8 cellular contexts compared by ENCODE assay signal in genomic region chr6:144350176-144350575, GRCh38.
DNase-seq lines count a peak whose midpoint lies in the region; ATAC-seq and TF ChIP-seq lines count a peak whose summit lies in the region.

No MANE protein-coding gene starts in this region.

- H3K27me3 Mint-ChIP-seq in activated B cell treated with CpG ODN at 0.5 μM for 24 hours = no peaks in the 10 kb centered on the region
- H3K27me3 Mint-ChIP-seq in naive thymus-derived CD8-positive, alpha-beta T cell = no peaks in the 10 kb centered on the region

- DNase-seq in activated B cell treated with CpG ODN at 0.5 μM for 24 hours = no peak
- peak in 2 of 10 donors; percentile 50 to 54 for DNase-seq in naive thymus-derived CD8-positive, alpha-beta T cell
- no peak for DNase-seq in HuH-7.5 (ENCODE audit: low spot score)
- no peak for DNase-seq in occipital lobe (lab: John Stamatoyannopoulos, UW)
- DNase-seq in neuronal stem cell (ENCODE audit: low spot score) = no peak

- H2BK120ac ChIP-seq in neuronal stem cell (ENCODE audit: low read depth, low read length) = no peak overlapping the region

- H3K9me3 Mint-ChIP-seq in activated B cell treated with CpG ODN at 0.5 μM for 24 hours = no peaks in the 10 kb centered on the region
- peaks cover 0 to 15% (median 0%) of the 10 kb centered on the region in 9 donors for H3K9me3 Mint-ChIP-seq in naive thymus-derived CD8-positive, alpha-beta T cell

- no peak overlapping the region for H3K9ac ChIP-seq in neuronal stem cell (ENCODE audit: low read depth, low read length, poor library complexity)

- no peak overlapping the region for H3K14ac ChIP-seq in neuronal stem cell (ENCODE audit: low read length)

- H4K8ac ChIP-seq in neuronal stem cell (ENCODE audit: low read depth, low read length) = no peak overlapping the region

- TF ChIP-seq CTCF in activated B cell treated with CpG ODN at 0.5 μM for 24 hours (IDR thresholded peaks at IDR 0.05) = no peak

- no peak overlapping the region for H2BK5ac ChIP-seq in neuronal stem cell (ENCODE audit: low read length)

- H3K27ac ChIP-seq in neuronal stem cell (replicated peaks; ENCODE audit: low read length) = no peak overlapping the region

- H3K23ac ChIP-seq in neuronal stem cell (ENCODE audit: low read depth, low read length, poor library complexity) = no peak overlapping the region

- H3K79me1 ChIP-seq in neuronal stem cell (ENCODE audit: low read depth, low read length) = peaks cover 5% of the 10 kb centered on the region

- no peak overlapping the region for H2BK12ac ChIP-seq in neuronal stem cell (ENCODE audit: low read length)

- intact Hi-C loops in activated B cell treated with CpG ODN at 0.5 μM for 24 hours (cut with micrococcal nuclease) = loop anchor here (1.0 to 2.0 kb wide), 2 partner anchors 16 to 29 kb away; no protein-coding TSS in a partner anchor

- peaks cover 0 to 3% of the 10 kb centered on the region in 2 donors for H3K9me3 ChIP-seq in neuronal stem cell (replicated peaks in 1 of 2; ENCODE audit: control insufficient read depth in 2 of 2, insufficient read depth in 1 of 2, low read depth in 1 of 2, low read length in 2 of 2)

- no peak overlapping the region for H3K4ac ChIP-seq in neuronal stem cell (ENCODE audit: low read length)

- peak; percentile 34 for ATAC-seq in GM18517 (IDR thresholded peaks at IDR 0.05; ENCODE audit: unreplicated experiment)
- peak; percentile 32 for ATAC-seq in HG02678 (IDR thresholded peaks at IDR 0.05; ENCODE audit: unreplicated experiment)
- ATAC-seq in activated B cell treated with CpG ODN at 0.5 μM for 24 hours (ENCODE audit: low read depth) = no peak
- ATAC-seq in naive thymus-derived CD8-positive, alpha-beta T cell = peak; percentile 55 to 71
- ATAC-seq in HG03442 (IDR thresholded peaks at IDR 0.05; ENCODE audit: unreplicated experiment) = no peak

- no peak overlapping the region for H2BK15ac ChIP-seq in neuronal stem cell (ENCODE audit: low read length)

- CTCF ChIA-PET in activated B cell treated with CpG ODN at 0.5 μM for 24 hours (lab: Charles Lee) = no interaction called here

- no peaks in the 10 kb centered on the region for H3K27me3 ChIP-seq in neuronal stem cell (ENCODE audit: control insufficient read depth in 3 of 3, insufficient read depth in 3 of 3, low read depth in 1 of 3, low read length in 3 of 3)

- peaks cover 0 to 2% of the 10 kb centered on the region in 2 donors for H3K36me3 ChIP-seq in neuronal stem cell (replicated peaks in 1 of 2; ENCODE audit: control insufficient read depth in 2 of 2, insufficient read depth in 2 of 2, low read length in 2 of 2)

- POLR2A ChIA-PET in activated B cell treated with CpG ODN at 0.5 μM for 24 hours (lab: Charles Lee) = interaction anchor here (1.0 to 1.4 kb wide), 3 partner anchors 10 to 200 kb away, joined by 3 to 4 read pairs (median 4); partner anchors contain the start of gene STX11
- POLR2A ChIA-PET in naive thymus-derived CD8-positive, alpha-beta T cell (lab: Charles Lee) = no interaction called here

- no peak overlapping the region for H3K4me3 ChIP-seq in neuronal stem cell (ENCODE audit: low read length in 2 of 2)

- no peak overlapping the region for H2AK5ac ChIP-seq in neuronal stem cell (ENCODE audit: low read depth, low read length)

- H3K4me2 ChIP-seq in neuronal stem cell (ENCODE audit: insufficient read depth, low read length, poor library complexity, severe bottlenecking) = no peak overlapping the region

- H3K4me3 Mint-ChIP-seq in activated B cell treated with CpG ODN at 0.5 μM for 24 hours = peak overlapping the region; percentile 75
- peak overlapping the region; percentile 69 to 88 (median 85) for H3K4me3 Mint-ChIP-seq in naive thymus-derived CD8-positive, alpha-beta T cell

- WGBS in neuronal stem cell (ENCODE audit: extremely low coverage in 2 of 2, insufficient read length in 2 of 2, insufficient replicate concordance in 1 of 2), 2 donors = no CpG with 5 or more reads among the region's 4 CpGs

- H3K18ac ChIP-seq in neuronal stem cell (ENCODE audit: low read length) = no peak overlapping the region

- peaks cover 0 to 9% of the 10 kb centered on the region in 2 donors for H3K4me1 ChIP-seq in neuronal stem cell (ENCODE audit: control insufficient read depth in 2 of 2, insufficient read depth in 1 of 2, low read depth in 1 of 2, low read length in 2 of 2)

- peaks cover 9% of the 10 kb centered on the region for H3K36me3 Mint-ChIP-seq in activated B cell treated with CpG ODN at 0.5 μM for 24 hours (ENCODE audit: low read depth)
- H3K36me3 Mint-ChIP-seq in naive thymus-derived CD8-positive, alpha-beta T cell = peaks cover 2 to 7% (median 5%) of the 10 kb centered on the region in 3 donors

- no peak overlapping the region for H4K91ac ChIP-seq in neuronal stem cell (ENCODE audit: low read depth, low read length, poor library complexity)

- peak overlapping the region; percentile 90 for H3K27ac Mint-ChIP-seq in activated B cell treated with CpG ODN at 0.5 μM for 24 hours
- peak overlapping the region; percentile 90 to 99 (median 94) for H3K27ac Mint-ChIP-seq in naive thymus-derived CD8-positive, alpha-beta T cell

- no peak overlapping the region for H2AFZ ChIP-seq in neuronal stem cell (ENCODE audit: low read length)

- H3K4me1 Mint-ChIP-seq in activated B cell treated with CpG ODN at 0.5 μM for 24 hours = peaks cover 96% of the 10 kb centered on the region
- H3K4me1 Mint-ChIP-seq in naive thymus-derived CD8-positive, alpha-beta T cell = peaks cover 46 to 94% (median 85%) of the 10 kb centered on the region in 4 donors

Comparison
In these comparisons a context has a peak if more than half of its experiments do, and no peak if none do; other contexts are left out.
1. ATAC-seq: peak in GM18517 (single experiment), HG02678 (single experiment) and naive thymus-derived CD8-positive, alpha-beta T cell (2 of 2); none in activated B cell treated with CpG ODN at 0.5 μM for 24 hours (single experiment) and HG03442 (single experiment).